In the genomic region with DNA sequence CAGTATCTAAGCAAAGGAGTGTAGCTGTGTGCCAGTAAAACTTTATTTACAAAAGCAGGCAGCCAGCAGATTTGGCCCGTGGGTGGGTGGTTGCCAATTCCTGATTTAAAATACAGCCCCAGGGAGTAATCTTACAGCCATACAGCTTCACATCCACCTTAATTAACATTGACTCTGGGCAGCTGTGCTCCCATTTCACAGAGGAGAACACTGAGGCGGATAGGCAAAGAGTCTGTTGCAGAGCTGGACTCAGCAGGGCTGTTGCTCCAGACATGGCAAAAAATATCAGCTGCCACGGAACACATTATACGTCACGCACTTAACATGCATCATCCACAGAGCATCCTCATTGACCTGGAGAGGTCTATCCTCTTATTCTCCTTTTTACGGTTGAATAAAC, we compare ENCODE assay signal across 8 cellular contexts.
"Had no signal": no experiment of that assay in that cellular context is flagged by ENCODE, and none has a peak within 500 bp of the region (broad histone marks: within the 10 kb centered on the region; RNA-seq: fewer than 3 reads in every experiment).

No MANE protein-coding gene starts in this region.

- FAIRE-seq: H54 had no signal

- H3K9ac ChIP-seq: GM23248 had no signal

- H3K27ac ChIP-seq: GM23248, HL-60 had no signal

- H2AFZ ChIP-seq: GM23248 had no signal

- DNase-seq: GM23248, GOT3, H9, HCEC 1CT, Kasumi-1, KG1 had no signal

- H3K4me3 ChIP-seq: GM23248 had no signal
